8 cellular contexts compared by ENCODE assay signal in genomic region chr9:32384364-32385134, GRCh38. TPM values are rescaled to one million over a fixed set of nuclear protein-coding genes. Genes with fewer than 3 reads are reported as not detected.
A peak's percentile ranks its signal among the peaks of the same experiment; 100 is the strongest.
DNase-seq lines count a peak whose midpoint lies in the region; FAIRE-seq and TF ChIP-seq lines count a peak whose summit lies in the region.

Gene ACO1 (plus strand): TSS chr9:32384643. CDS start chr9:32405507, 20,864 bp downstream.

- H3K27ac Mint-ChIP-seq in activated naive CD4-positive, alpha-beta T cell treated with anti-CD3 and anti-CD28 coated beads, Interleukin-2, amount 10 ng/mL, durations not matched to agents 7 days and 5 days, result peak within 1 kb of the TSS; percentile 20

- DNase-seq in GF-D8 (lab: John Stamatoyannopoulos, UW), result peak; percentile 52
- peak; percentile 71 for DNase-seq in H54 (ENCODE audit: insufficient read length, low spot score)
- DNase-seq in LNCaP clone FGC (ENCODE audit: low read depth), result no peak
- peak; percentile 79 for DNase-seq in SK-N-DZ (ENCODE audit: low spot score)
- peak; percentile 90 for DNase-seq in activated naive CD4-positive, alpha-beta T cell treated with anti-CD3 and anti-CD28 coated beads, Interleukin-2, amount 10 ng/mL, durations not matched to agents 7 days and 5 days
- peak; percentile 96 for DNase-seq in germinal center (ENCODE audit: low spot score)
- peak; percentile 80 for DNase-seq in occipital lobe (lab: John Stamatoyannopoulos, UW)
- DNase-seq in superior temporal gyrus (ENCODE audit: extremely low spot score), result peak; percentile 82

- FAIRE-seq in H54 (lab: Jason Lieb, UNC), result no peak

- H3K4me3 Mint-ChIP-seq in activated naive CD4-positive, alpha-beta T cell treated with anti-CD3 and anti-CD28 coated beads, Interleukin-2, amount 10 ng/mL, durations not matched to agents 7 days and 5 days, result peak within 1 kb of the TSS; percentile 78

- TF ChIP-seq CTCF in LNCaP clone FGC (IDR thresholded peaks at IDR 0.05; ENCODE audit: control insufficient read depth, extremely low read depth, insufficient read depth), result 0 out of 2 replicates have a peak, but pooled peaks have one; percentile 6

- no peaks in the 10 kb centered on the region for H3K9me3 Mint-ChIP-seq in activated naive CD4-positive, alpha-beta T cell treated with anti-CD3 and anti-CD28 coated beads, Interleukin-2, amount 10 ng/mL, durations not matched to agents 7 days and 5 days

- H3K4me3 ChIP-seq in LNCaP clone FGC (ENCODE audit: low read depth, low read length), result peak within 1 kb of the TSS; percentile 73

- peak; percentile 89 for TF ChIP-seq POLR2A in H54 (IDR thresholded peaks at IDR 0.05; ENCODE audit: low read depth, low read length)

- H3K27me3 Mint-ChIP-seq in activated naive CD4-positive, alpha-beta T cell treated with anti-CD3 and anti-CD28 coated beads, Interleukin-2, amount 10 ng/mL, durations not matched to agents 7 days and 5 days, result peaks cover 37% of the 10 kb centered on the region

- CTCF ChIA-PET in activated naive CD4-positive, alpha-beta T cell treated with anti-CD3 and anti-CD28 coated beads, Interleukin-2, amount 10 ng/mL, durations not matched to agents 7 days and 5 days (lab: Charles Lee), result interaction anchor here (1.4 to 5.0 kb wide), 6 partner anchors 8 to 204 kb away, joined by 3 to 49 read pairs (median 8); partner anchors contain the start of genes NDUFB6 and RIGI

- H3K4me1 Mint-ChIP-seq in activated naive CD4-positive, alpha-beta T cell treated with anti-CD3 and anti-CD28 coated beads, Interleukin-2, amount 10 ng/mL, durations not matched to agents 7 days and 5 days, result peaks cover 21% of the 10 kb centered on the region

- no peaks in the 10 kb centered on the region for H3K36me3 Mint-ChIP-seq in activated naive CD4-positive, alpha-beta T cell treated with anti-CD3 and anti-CD28 coated beads, Interleukin-2, amount 10 ng/mL, durations not matched to agents 7 days and 5 days

RNA-seq across cellular contexts. Expression of gene ACO1, which starts in this region (rescaled TPM):
- 17.6 and 19.6 TPM in 2 replicates for polyA plus RNA-seq in SK-N-DZ (2014; cell fraction: cytosol; rRNA removed)
- polyA plus RNA-seq in SK-N-DZ (2014; cell fraction: nucleus; rRNA removed), result 7.2 and 7.8 TPM in 2 replicates
- total RNA-seq in occipital lobe, result 17.0 TPM
